Comparison of ENCODE assay signal across 1 cellular context in the genomic region with DNA sequence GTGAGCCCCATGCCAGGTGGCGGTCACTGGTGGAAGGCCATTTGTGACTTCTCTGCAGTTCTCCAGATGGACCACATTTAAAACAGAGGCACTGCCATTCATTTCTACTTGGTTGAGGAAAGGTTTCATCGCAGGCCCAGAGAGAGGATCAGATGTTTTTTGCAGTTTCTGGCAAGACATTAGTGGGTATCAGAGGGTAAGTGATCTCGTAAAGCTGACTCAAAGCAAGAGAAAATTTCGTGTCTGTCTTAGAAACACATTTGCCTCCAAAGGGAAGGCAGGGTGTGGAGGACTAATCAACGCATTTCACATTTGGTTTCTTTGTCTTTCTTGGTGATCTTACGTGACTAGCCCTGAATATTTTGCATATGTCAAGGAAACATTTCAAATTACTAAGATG.
TF ChIP-seq lines count a peak whose summit lies in the region.

No MANE protein-coding gene starts in this region.

TF ChIP-seq in GM12878, 131 proteins besides CTCF, POLR2A, EP300 and RAD21 (continued from another document):
- peak; percentile 51 for TF ChIP-seq PKNOX1 (IDR thresholded peaks at IDR 0.05)
- TF ChIP-seq POU2F2 (IDR thresholded peaks at IDR 0.05; ENCODE audit: borderline replicate concordance, low read depth, low read length): peak; percentile 58; the same call in 1 of the 3 replicates
- TF ChIP-seq BCL11A (IDR thresholded peaks at IDR 0.05; ENCODE audit: low read depth, low read length): peak; percentile 65
- TF ChIP-seq, protein P1, sequence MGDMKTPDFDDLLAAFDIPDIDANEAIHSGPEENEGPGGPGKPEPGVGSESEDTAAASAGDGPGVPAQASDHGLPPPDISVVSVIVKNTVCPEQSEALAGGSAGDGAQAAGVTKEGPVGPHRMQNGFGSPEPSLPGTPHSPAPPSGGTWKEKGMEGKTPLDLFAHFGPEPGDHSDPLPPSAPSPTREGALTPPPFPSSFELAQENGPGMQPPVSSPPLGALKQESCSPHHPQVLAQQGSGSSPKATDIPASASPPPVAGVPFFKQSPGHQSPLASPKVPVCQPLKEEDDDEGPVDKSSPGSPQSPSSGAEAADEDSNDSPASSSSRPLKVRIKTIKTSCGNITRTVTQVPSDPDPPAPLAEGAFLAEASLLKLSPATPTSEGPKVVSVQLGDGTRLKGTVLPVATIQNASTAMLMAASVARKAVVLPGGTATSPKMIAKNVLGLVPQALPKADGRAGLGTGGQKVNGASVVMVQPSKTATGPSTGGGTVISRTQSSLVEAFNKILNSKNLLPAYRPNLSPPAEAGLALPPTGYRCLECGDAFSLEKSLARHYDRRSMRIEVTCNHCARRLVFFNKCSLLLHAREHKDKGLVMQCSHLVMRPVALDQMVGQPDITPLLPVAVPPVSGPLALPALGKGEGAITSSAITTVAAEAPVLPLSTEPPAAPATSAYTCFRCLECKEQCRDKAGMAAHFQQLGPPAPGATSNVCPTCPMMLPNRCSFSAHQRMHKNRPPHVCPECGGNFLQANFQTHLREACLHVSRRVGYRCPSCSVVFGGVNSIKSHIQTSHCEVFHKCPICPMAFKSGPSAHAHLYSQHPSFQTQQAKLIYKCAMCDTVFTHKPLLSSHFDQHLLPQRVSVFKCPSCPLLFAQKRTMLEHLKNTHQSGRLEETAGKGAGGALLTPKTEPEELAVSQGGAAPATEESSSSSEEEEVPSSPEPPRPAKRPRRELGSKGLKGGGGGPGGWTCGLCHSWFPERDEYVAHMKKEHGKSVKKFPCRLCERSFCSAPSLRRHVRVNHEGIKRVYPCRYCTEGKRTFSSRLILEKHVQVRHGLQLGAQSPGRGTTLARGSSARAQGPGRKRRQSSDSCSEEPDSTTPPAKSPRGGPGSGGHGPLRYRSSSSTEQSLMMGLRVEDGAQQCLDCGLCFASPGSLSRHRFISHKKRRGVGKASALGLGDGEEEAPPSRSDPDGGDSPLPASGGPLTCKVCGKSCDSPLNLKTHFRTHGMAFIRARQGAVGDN (IDR thresholded peaks at IDR 0.05): 0 out of 2 replicates have a peak, but pooled peaks have one; percentile 17
- peak; percentile 65; the same call in 1 of the 2 replicates for TF ChIP-seq FOXM1 (IDR thresholded peaks at IDR 0.05; ENCODE audit: low read depth, low read length)
- peak; percentile 76; the same call in 1 of the 2 replicates for TF ChIP-seq EED (IDR thresholded peaks at IDR 0.05; ENCODE audit: low read depth)
- TF ChIP-seq IKZF1 (conservative IDR thresholded peaks at IDR 0.05): peak; percentile 54
- TF ChIP-seq DPF2 (IDR thresholded peaks at IDR 0.05): peak; percentile 46; the same call in 1 of the 2 replicates
- TF ChIP-seq BHLHE40 (IDR thresholded peaks at IDR 0.05; ENCODE audit: borderline replicate concordance in 1 of 2, low read depth in 2 of 2, low read length in 1 of 2): peak; percentile 21 to 37; a peak in 1 of 4 replicates
- no peak for TF ChIP-seq ZNF384 (IDR thresholded peaks at IDR 0.05; ENCODE audit: borderline replicate concordance, low read depth, low read length)
- no peak for TF ChIP-seq CBX3 (IDR thresholded peaks at IDR 0.05; ENCODE audit: borderline replicate concordance, low read depth)
- no peak for TF ChIP-seq CEBPB (IDR thresholded peaks at IDR 0.05; ENCODE audit: borderline replicate concordance in 1 of 2, low read depth in 2 of 2, low read length in 2 of 2)
- TF ChIP-seq NR2C2 (IDR thresholded peaks at IDR 0.05; ENCODE audit: borderline replicate concordance, control insufficient read depth, insufficient read length, low read depth): no peak
- no peak for TF ChIP-seq KAT2A (conservative IDR thresholded peaks at IDR 0.05; ENCODE audit: control insufficient read depth, low read depth, low read length)
- no peak for TF ChIP-seq NFYA (IDR thresholded peaks at IDR 0.05; ENCODE audit: borderline replicate concordance, low read depth, low read length)
- TF ChIP-seq TBL1XR1 (IDR thresholded peaks at IDR 0.05; ENCODE audit: low read depth, low read length): 0 out of 2 replicates have a peak, but pooled peaks have one; percentile 35
- TF ChIP-seq IRF4 (IDR thresholded peaks at IDR 0.05; ENCODE audit: low read depth, low read length): peak; percentile 96
- TF ChIP-seq ETV6 (conservative IDR thresholded peaks at IDR 0.05 in 1 of 2, IDR thresholded peaks at IDR 0.05 in 1 of 2; ENCODE audit: borderline replicate concordance in 1 of 2, low read depth in 1 of 2): peak in 1 of 2 experiments; percentile 79; a peak in 2 of 4 replicates
- peak; percentile 74; the same call in 1 of the 2 replicates for TF ChIP-seq NFIC (IDR thresholded peaks at IDR 0.05; ENCODE audit: low read depth, low read length)
- peak; percentile 56 to 78 for TF ChIP-seq IKZF2 (IDR thresholded peaks at IDR 0.05)
- peak; percentile 67 for TF ChIP-seq RUNX3 (IDR thresholded peaks at IDR 0.05; ENCODE audit: low read length)
- peak; percentile 13; the same call in 1 of the 2 replicates for TF ChIP-seq SMC3 (IDR thresholded peaks at IDR 0.05; ENCODE audit: borderline replicate concordance, low read length)
- peak; percentile 56; the same call in 1 of the 2 replicates for TF ChIP-seq MTA3 (IDR thresholded peaks at IDR 0.05; ENCODE audit: borderline replicate concordance, low read length)
- no peak for TF ChIP-seq RBBP5 (conservative IDR thresholded peaks at IDR 0.05)
- peak; percentile 19; the same call in 1 of the 2 replicates for TF ChIP-seq PAX5 (IDR thresholded peaks at IDR 0.05; ENCODE audit: borderline replicate concordance, low read depth, low read length)
- peak; percentile 72 for TF ChIP-seq MTA2 (IDR thresholded peaks at IDR 0.05; ENCODE audit: low read depth)
- TF ChIP-seq SUZ12 (IDR thresholded peaks at IDR 0.05; ENCODE audit: unreplicated experiment): no peak
- TF ChIP-seq CREB1 (IDR thresholded peaks at IDR 0.05; ENCODE audit: low read depth): peak; percentile 48; the same call in 1 of the 2 replicates
- TF ChIP-seq CREM (IDR thresholded peaks at IDR 0.05; ENCODE audit: low read depth): peak; percentile 67; the same call in 1 of the 2 replicates
- TF ChIP-seq BACH1 (IDR thresholded peaks at IDR 0.05; ENCODE audit: borderline replicate concordance): no peak; the same call in 1 of the 2 replicates
- TF ChIP-seq SIN3A (IDR thresholded peaks at IDR 0.05; ENCODE audit: low read depth, low read length): no peak
- no peak for TF ChIP-seq PAX8 (IDR thresholded peaks at IDR 0.05)
- TF ChIP-seq RB1 (IDR thresholded peaks at IDR 0.05; ENCODE audit: borderline replicate concordance): no peak
- TF ChIP-seq JUND (IDR thresholded peaks at IDR 0.05; ENCODE audit: low read depth, low read length): peak; percentile 61; the same call in 1 of the 2 replicates
- TF ChIP-seq, protein P2, sequence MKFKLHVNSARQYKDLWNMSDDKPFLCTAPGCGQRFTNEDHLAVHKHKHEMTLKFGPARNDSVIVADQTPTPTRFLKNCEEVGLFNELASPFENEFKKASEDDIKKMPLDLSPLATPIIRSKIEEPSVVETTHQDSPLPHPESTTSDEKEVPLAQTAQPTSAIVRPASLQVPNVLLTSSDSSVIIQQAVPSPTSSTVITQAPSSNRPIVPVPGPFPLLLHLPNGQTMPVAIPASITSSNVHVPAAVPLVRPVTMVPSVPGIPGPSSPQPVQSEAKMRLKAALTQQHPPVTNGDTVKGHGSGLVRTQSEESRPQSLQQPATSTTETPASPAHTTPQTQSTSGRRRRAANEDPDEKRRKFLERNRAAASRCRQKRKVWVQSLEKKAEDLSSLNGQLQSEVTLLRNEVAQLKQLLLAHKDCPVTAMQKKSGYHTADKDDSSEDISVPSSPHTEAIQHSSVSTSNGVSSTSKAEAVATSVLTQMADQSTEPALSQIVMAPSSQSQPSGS (IDR thresholded peaks at IDR 0.05; ENCODE audit: low read length): peak; percentile 72
- no peak for TF ChIP-seq HDAC6 (IDR thresholded peaks at IDR 0.05; ENCODE audit: unreplicated experiment)
- 0 out of 2 replicates have a peak, but pooled peaks have one; percentile 25 for TF ChIP-seq MEF2A (IDR thresholded peaks at IDR 0.05; ENCODE audit: insufficient read depth, low read depth, low read length)
- no peak for TF ChIP-seq HDAC2 (IDR thresholded peaks at IDR 0.05)
- no peak for TF ChIP-seq MEF2B (IDR thresholded peaks at IDR 0.05; ENCODE audit: partially characterized antibody, poor library complexity, severe bottlenecking)
- TF ChIP-seq TCF7 (IDR thresholded peaks at IDR 0.05; ENCODE audit: borderline replicate concordance): no peak; the same call in 1 of the 2 replicates
